1 cellular context compared by ENCODE assay signal in genomic region chr17:57424273-57424672, GRCh38.
TF ChIP-seq lines count a peak whose summit lies in the region.

No MANE protein-coding gene starts in this region.

TF ChIP-seq in endothelial cell of umbilical vein, 7 proteins besides CTCF, POLR2A, EP300 and RAD21:
- TF ChIP-seq MYC (IDR thresholded peaks at IDR 0.05; ENCODE audit: low read depth, low read length) = no peak
